In the genomic region with DNA sequence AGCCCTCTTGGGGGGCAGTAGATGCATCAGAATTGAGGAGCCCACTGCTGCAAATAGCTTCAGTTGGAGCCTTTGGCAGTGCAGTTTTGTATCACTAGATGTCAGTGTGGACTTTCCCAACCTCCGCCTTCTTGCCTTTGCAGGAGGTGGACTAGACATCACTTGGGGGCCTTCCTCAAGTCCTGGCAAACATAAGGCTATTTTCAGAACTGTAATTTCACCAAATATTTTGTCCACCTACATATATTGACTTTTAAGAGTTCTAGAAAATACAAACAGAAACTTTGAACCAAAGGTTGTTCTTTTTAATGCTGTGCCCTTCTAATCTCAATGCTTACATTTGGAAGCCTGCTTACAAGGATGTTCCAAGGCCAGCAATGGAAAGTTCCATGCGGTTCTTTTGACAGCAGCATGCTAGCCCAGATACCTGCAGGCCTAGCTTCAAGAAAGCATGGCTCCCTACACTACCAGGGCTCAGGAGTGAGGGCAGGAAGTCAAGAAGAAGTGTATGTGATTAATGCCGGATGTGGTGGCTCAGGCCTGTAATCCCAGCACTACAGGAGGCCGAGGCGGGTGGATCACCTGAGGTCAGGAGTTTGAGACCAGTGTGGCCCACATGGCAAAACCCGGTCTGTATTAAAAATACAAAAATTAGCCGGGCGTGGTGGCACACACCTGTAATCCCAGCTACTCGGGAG, we compare ENCODE assay signal across 8 cellular contexts. TPM values are rescaled to one million over a fixed set of nuclear protein-coding genes. Genes with fewer than 3 reads are reported as not detected.
DNase-seq lines count a peak whose midpoint lies in the region; ATAC-seq lines count a peak whose summit lies in the region.

No MANE protein-coding gene starts in this region.

- intact Hi-C loops in Right ventricle myocardium superior (cut with DNase I), result loop anchor here (5.0 kb wide), 1 partner anchor 286 kb away; no protein-coding TSS in a partner anchor

- ATAC-seq in HG03442 (IDR thresholded peaks at IDR 0.05; ENCODE audit: unreplicated experiment), result peak; percentile 50
- peak; percentile 76 for ATAC-seq in Right ventricle myocardium superior (ENCODE audit: poor library complexity)

- DNase-seq in NCI-H345 (lab: John Stamatoyannopoulos, UW), result peak; percentile 26
- no peak for DNase-seq in NCI-H345 treated with DMSO at 0.1 percent for 48 hours (lab: John Stamatoyannopoulos, UW; ENCODE audit: unreplicated experiment)
- DNase-seq in RKO (ENCODE audit: low spot score), result peak; percentile 58
- peak; percentile 46 for DNase-seq in activated naive CD4-positive, alpha-beta T cell treated with anti-CD3 and anti-CD28 coated beads, Interleukin-2, amount 50 U/mL, for 16 hours
- no peak for DNase-seq in Right ventricle myocardium superior
- peak; percentile 49 for DNase-seq in renal cortical epithelial cell (ENCODE audit: low read depth)
- no peak for DNase-seq in GOT3 (lab: John Stamatoyannopoulos, UW)

RNA-seq across cellular contexts. Expression of gene ZNRF2, which starts 8.0 kb away (rescaled TPM):
- total RNA-seq in Right ventricle myocardium superior (7.2 TPM), renal cortical epithelial cell (18.9 and 39.4 TPM in 2 replicates)

Comparison
In these comparisons a context has a peak if more than half of its experiments do, and no peak if none do; other contexts are left out.
1. DNase-seq: peak in NCI-H345 (single experiment), RKO (single experiment), activated naive CD4-positive, alpha-beta T cell treated with anti-CD3 and anti-CD28 coated beads, Interleukin-2, amount 50 U/mL, for 16 hours (single experiment) and renal cortical epithelial cell (single experiment); none in NCI-H345 treated with DMSO at 0.1 percent for 48 hours (single experiment), Right ventricle myocardium superior (single experiment) and GOT3 (single experiment).